12 cellular contexts compared by ENCODE assay signal in genomic region chr14:100589071-100589759, GRCh38. TPM values are rescaled to one million over a fixed set of nuclear protein-coding genes. Genes with fewer than 3 reads are reported as not detected.
A peak's percentile ranks its signal among the peaks of the same experiment; 100 is the strongest.
DNase-seq lines count a peak whose midpoint lies in the region; ATAC-seq, FAIRE-seq and TF ChIP-seq lines count a peak whose summit lies in the region.
"Had no signal": no experiment of that assay in that cellular context is flagged by ENCODE, and none has a peak within 500 bp of the region (broad histone marks: within the 10 kb centered on the region; RNA-seq: fewer than 3 reads in every experiment).

No MANE protein-coding gene starts in this region.

- ATAC-seq in natural killer cell treated with Interleukin-12 subunit alpha and Interleukin-12 subunit beta and Interleukin-15 and Interleukin-18, amount 100 ng/mL, for 72 hours: no peak
- ATAC-seq in natural killer cell: no peak
- ATAC-seq: esophagus mucosa had no signal

- H3K36me3 Mint-ChIP-seq in natural killer cell treated with Interleukin-12 subunit alpha and Interleukin-12 subunit beta and Interleukin-15 and Interleukin-18, amount 100 ng/mL, for 72 hours: no peaks in the 10 kb centered on the region
- H3K36me3 Mint-ChIP-seq in natural killer cell: no peaks in the 10 kb centered on the region

- peaks cover 9% of the 10 kb centered on the region for H3K4me1 ChIP-seq in NT2/D1 (ENCODE audit: insufficient read depth, insufficient read length)
- H3K4me1 ChIP-seq in kidney (ENCODE audit: control insufficient read depth in 1 of 2, insufficient read depth in 1 of 2, low read depth in 1 of 2, low read length in 2 of 2): peaks cover 0 to 7% of the 10 kb centered on the region in 2 donors

- FAIRE-seq in kidney (lab: Jason Lieb, UNC): no peak

- no peak overlapping the region for H3K27ac ChIP-seq in kidney (ENCODE audit: low read depth in 2 of 2, low read length in 2 of 2)
- H3K27ac ChIP-seq: HL-60 had no signal

- H3K9ac ChIP-seq in NT2/D1 (ENCODE audit: insufficient read length, low read depth) (peak overlapping the region; percentile 5), kidney (ENCODE audit: low read length in 2 of 2) (no peak overlapping the region)

- H3K4me1 Mint-ChIP-seq in natural killer cell treated with Interleukin-12 subunit alpha and Interleukin-12 subunit beta and Interleukin-15 and Interleukin-18, amount 100 ng/mL, for 72 hours (ENCODE audit: low read depth in 2 of 2): no peaks in the 10 kb centered on the region
- H3K4me1 Mint-ChIP-seq in natural killer cell: no peaks in the 10 kb centered on the region

- H3K36me3 ChIP-seq in NT2/D1 (ENCODE audit: insufficient read depth, insufficient read length, low read length) (no peaks in the 10 kb centered on the region), kidney (ENCODE audit: control insufficient read depth in 1 of 2, insufficient read depth in 2 of 2, low read length in 2 of 2) (no peaks in the 10 kb centered on the region)

- H3K27me3 ChIP-seq in NT2/D1 (ENCODE audit: insufficient read depth, insufficient read length): peaks cover 45% of the 10 kb centered on the region

- no peak overlapping the region for H3K27ac Mint-ChIP-seq in natural killer cell treated with Interleukin-12 subunit alpha and Interleukin-12 subunit beta and Interleukin-15 and Interleukin-18, amount 100 ng/mL, for 72 hours
- no peak overlapping the region for H3K27ac Mint-ChIP-seq in natural killer cell
- H3K27ac Mint-ChIP-seq: dendritic cell treated with granulocyte-macrophage colony-stimulating factor and Interleukin-4, amounts not matched to agents 40 ng/mL and 50 ng/mL, for 4 days had no signal

- DNase-seq in natural killer cell treated with Interleukin-12 subunit alpha and Interleukin-12 subunit beta and Interleukin-15 and Interleukin-18, amount 100 ng/mL, for 72 hours (ENCODE audit: low spot score): peak; percentile 42
- no peak for DNase-seq in natural killer cell
- DNase-seq in NT2/D1 (ENCODE audit: low read depth, low spot score): no peak
- DNase-seq in kidney: peak; percentile 39
- no peak for DNase-seq in activated CD4-positive, alpha-beta T cell treated with anti-CD3 and anti-CD28 coated beads for 1 hour
- no peak for DNase-seq in stimulated activated CD4-positive, alpha-beta T cell treated with anti-CD3 and anti-CD28 coated beads, Interleukin-2, amount 100 ng/mL, for 48 hours
- no peak for DNase-seq in DMS53 treated with DMSO at 0.1 percent for 48 hours (lab: John Stamatoyannopoulos, UW; ENCODE audit: unreplicated experiment)
- DNase-seq in NCI-H510A (lab: John Stamatoyannopoulos, UW): no peak
- DNase-seq: KBM-7 had no signal

- no peak overlapping the region for H3K4me3 Mint-ChIP-seq in natural killer cell treated with Interleukin-12 subunit alpha and Interleukin-12 subunit beta and Interleukin-15 and Interleukin-18, amount 100 ng/mL, for 72 hours
- no peak overlapping the region for H3K4me3 Mint-ChIP-seq in natural killer cell
- H3K4me3 Mint-ChIP-seq: dendritic cell treated with granulocyte-macrophage colony-stimulating factor and Interleukin-4, amounts not matched to agents 40 ng/mL and 50 ng/mL, for 4 days had no signal

- intact Hi-C loops in natural killer cell (cut with micrococcal nuclease): no loop called here
- intact Hi-C loops in kidney (cut with DNase I): no loop called here

- TF ChIP-seq CTCF in natural killer cell (IDR thresholded peaks at IDR 0.05): no peak
- TF ChIP-seq CTCF in kidney (IDR thresholded peaks at IDR 0.05; ENCODE audit: borderline replicate concordance, extremely low read depth, insufficient read depth): no peak

- peaks cover 19 to 26% of the 10 kb centered on the region in 2 donors for H3K27me3 Mint-ChIP-seq in natural killer cell treated with Interleukin-12 subunit alpha and Interleukin-12 subunit beta and Interleukin-15 and Interleukin-18, amount 100 ng/mL, for 72 hours
- peaks cover 32% of the 10 kb centered on the region in 2 donors for H3K27me3 Mint-ChIP-seq in natural killer cell (ENCODE audit: low read depth in 2 of 2)

- H3K9me3 ChIP-seq in NT2/D1 (ENCODE audit: insufficient read depth, low read length) (no peaks in the 10 kb centered on the region), kidney (ENCODE audit: control insufficient read depth in 1 of 2, low read length in 2 of 2) (no peaks in the 10 kb centered on the region)

- no peak overlapping the region for H3K4me3 ChIP-seq in NT2/D1 (ENCODE audit: insufficient read length, low read depth)
- H3K4me3 ChIP-seq in kidney (ENCODE audit: low read length in 2 of 2): no peak overlapping the region

- no peaks in the 10 kb centered on the region for H3K9me3 Mint-ChIP-seq in natural killer cell treated with Interleukin-12 subunit alpha and Interleukin-12 subunit beta and Interleukin-15 and Interleukin-18, amount 100 ng/mL, for 72 hours
- H3K9me3 Mint-ChIP-seq in natural killer cell: no peaks in the 10 kb centered on the region
- H3K9me3 Mint-ChIP-seq: dendritic cell treated with granulocyte-macrophage colony-stimulating factor and Interleukin-4, amounts not matched to agents 40 ng/mL and 50 ng/mL, for 4 days had no signal

RNA-seq across cellular contexts. Expression of gene BEGAIN, which starts 2.0 kb away (rescaled TPM):
- not detected for total RNA-seq in natural killer cell treated with Interleukin-12 subunit alpha and Interleukin-12 subunit beta and Interleukin-15 and Interleukin-18, amount 100 ng/mL, for 72 hours
- 1 to 10 TPM in 1 of 3 donors, under 1 TPM in 1, not detected in 1; 0.11 to 1.3 TPM for total RNA-seq in natural killer cell
- 1.4 TPM for total RNA-seq in kidney
- polyA plus RNA-seq in kidney (ENCODE audit: insufficient read depth, low read depth, low replicate concordance): 0.52 TPM

Comparison
In these comparisons a context has a peak if more than half of its experiments do, and no peak if none do; other contexts are left out.
1. DNase-seq: peak in natural killer cell treated with Interleukin-12 subunit alpha and Interleukin-12 subunit beta and Interleukin-15 and Interleukin-18, amount 100 ng/mL, for 72 hours (single experiment) and kidney (single experiment); none in natural killer cell (single experiment), NT2/D1 (single experiment), activated CD4-positive, alpha-beta T cell treated with anti-CD3 and anti-CD28 coated beads for 1 hour (single experiment), stimulated activated CD4-positive, alpha-beta T cell treated with anti-CD3 and anti-CD28 coated beads, Interleukin-2, amount 100 ng/mL, for 48 hours (0 of 2), DMS53 treated with DMSO at 0.1 percent for 48 hours (single experiment) and NCI-H510A (single experiment).